Comparison of ENCODE assay signal across 24 cellular contexts in the genomic region with DNA sequence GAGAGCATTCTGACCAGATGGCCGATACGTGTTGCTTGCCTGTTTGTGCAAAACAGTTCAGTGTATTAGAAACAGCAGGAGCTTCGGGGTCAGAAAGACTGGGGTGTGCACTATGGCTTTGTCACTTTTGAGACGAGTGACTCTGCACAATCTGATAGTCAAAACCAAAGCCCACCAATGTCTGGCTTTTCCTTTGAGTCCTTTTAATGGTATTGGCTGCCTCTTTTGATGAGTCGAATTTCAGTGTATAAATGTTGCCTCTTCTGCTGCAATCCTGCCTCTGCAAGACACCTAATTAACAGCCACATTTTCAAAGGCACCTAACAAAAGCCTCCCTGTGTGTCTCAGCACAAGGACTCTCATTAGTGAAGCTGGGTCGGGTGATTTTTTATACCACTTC.
DNase-seq lines count a peak whose midpoint lies in the region; ATAC-seq and TF ChIP-seq lines count a peak whose summit lies in the region.
"Had no signal": no experiment of that assay in that cellular context is flagged by ENCODE, and none has a peak within 500 bp of the region (broad histone marks: within the 10 kb centered on the region; RNA-seq: fewer than 3 reads in every experiment).

No MANE protein-coding gene starts in this region.

- H3K27me3 ChIP-seq in foreskin keratinocyte (no peaks in the 10 kb centered on the region), mesenchymal stem cell (ENCODE audit: control insufficient read depth in 1 of 2, insufficient read depth in 1 of 2, low read length in 2 of 2) (no peaks in the 10 kb centered on the region)
- H3K27me3 ChIP-seq: body of pancreas, SJSA1, tibial artery had no signal

- WGBS in mesenchymal stem cell = 64% methylated on average over 6 of the region's 6 CpGs

- H2AK5ac ChIP-seq in mesenchymal stem cell (ENCODE audit: low read length, severe bottlenecking) = no peak overlapping the region

- peaks cover 35% of the 10 kb centered on the region for H3K9me3 ChIP-seq in mesenchymal stem cell (ENCODE audit: control insufficient read depth, low read length)
- H3K9me3 ChIP-seq: body of pancreas, gastrocnemius medialis, lower lobe of right lung, tibial artery had no signal

- H2BK5ac ChIP-seq in mesenchymal stem cell (ENCODE audit: low read depth, low read length, poor library complexity, severe bottlenecking) = no peak overlapping the region

- H3K79me1 ChIP-seq in mesenchymal stem cell (replicated peaks; ENCODE audit: low read length, poor library complexity, severe bottlenecking) = no peaks in the 10 kb centered on the region

- no peak overlapping the region for H3K18ac ChIP-seq in mesenchymal stem cell (ENCODE audit: low read depth in 1 of 2, low read length in 2 of 2)

- no peak overlapping the region for H4K8ac ChIP-seq in mesenchymal stem cell (ENCODE audit: low read length)

- H3K27ac ChIP-seq in foreskin keratinocyte (no peak overlapping the region), mesenchymal stem cell (ENCODE audit: low read length, poor library complexity, severe bottlenecking) (no peak overlapping the region)
- H3K27ac ChIP-seq: body of pancreas, gastrocnemius medialis, lower lobe of right lung, SJSA1, tibial artery had no signal

- H3K14ac ChIP-seq in mesenchymal stem cell (ENCODE audit: low read length in 2 of 2) = no peak overlapping the region

- no peak overlapping the region for H3K23ac ChIP-seq in mesenchymal stem cell (ENCODE audit: low read length in 2 of 2)

- no peak overlapping the region for H3K4me3 ChIP-seq in mesenchymal stem cell (ENCODE audit: insufficient read depth in 1 of 2, low read depth in 1 of 2, low read length in 2 of 2)
- H3K4me3 ChIP-seq: body of pancreas, gastrocnemius medialis, lower lobe of right lung, SJSA1, tibial artery had no signal

- H2BK15ac ChIP-seq in mesenchymal stem cell (ENCODE audit: low read depth, poor library complexity, severe bottlenecking) = no peak overlapping the region

- H2AFZ ChIP-seq in mesenchymal stem cell (ENCODE audit: low read depth, low read length) = no peak overlapping the region

- DNase-seq in NCI-H1417 (lab: John Stamatoyannopoulos, UW) (peak in 2 of 3 experiments; percentile 77 to 92), NCI-H2196 (lab: John Stamatoyannopoulos, UW; ENCODE audit: unreplicated experiment) (peak; percentile 26), RPMI8226 (peak; percentile 18), superior temporal gyrus (ENCODE audit: extremely low spot score) (peak; percentile 20), DMS 273 treated with DMSO at 0.1 percent for 48 hours (lab: John Stamatoyannopoulos, UW) (no peak), foreskin keratinocyte (no peak), mesenchymal stem cell (no peak)
- DNase-seq: activated CD4-positive, alpha-beta T cell treated with anti-CD3 and anti-CD28 coated beads for 4 hours; activated CD8-positive, alpha-beta T cell treated with anti-CD3 and anti-CD28 coated beads, Interleukin-2, amount 10 ng/mL, durations not matched to agents 7 days and 5 days; activated naive CD4-positive, alpha-beta T cell treated with anti-CD3 and anti-CD28 coated beads, Interleukin-2, amount 10 ng/mL, durations not matched to agents 7 days and 5 days; C1 segment of cervical spinal cord; dermis blood vessel endothelial cell; DND-41; gastrocnemius medialis; lower lobe of right lung; natural killer cell; NCI-H2081 treated with DMSO at 0.1 percent for 48 hours; stimulated activated CD4-positive, alpha-beta T cell treated with anti-CD3 and anti-CD28 coated beads, Interleukin-4, amount 100 ng/mL, for 1 hour; T-helper 9 cell; tibial artery had no signal

- no peak overlapping the region for H3K4me2 ChIP-seq in mesenchymal stem cell (ENCODE audit: low read length, poor library complexity, severe bottlenecking)

- no peak overlapping the region for H2BK120ac ChIP-seq in mesenchymal stem cell (ENCODE audit: low read depth, low read length)

- H4K91ac ChIP-seq in mesenchymal stem cell (ENCODE audit: low read length) = no peak overlapping the region

- no peaks in the 10 kb centered on the region for H3K4me1 ChIP-seq in foreskin keratinocyte
- H3K4me1 ChIP-seq in mesenchymal stem cell (ENCODE audit: control insufficient read depth, insufficient read depth, low read depth, low read length) = no peaks in the 10 kb centered on the region
- H3K4me1 ChIP-seq: body of pancreas, gastrocnemius medialis, lower lobe of right lung, SJSA1, tibial artery had no signal

- no peak overlapping the region for H2BK12ac ChIP-seq in mesenchymal stem cell (ENCODE audit: low read length in 2 of 2)

- TF ChIP-seq CTCF in foreskin keratinocyte (conservative IDR thresholded peaks at IDR 0.05) = no peak

- H3K4ac ChIP-seq in mesenchymal stem cell (ENCODE audit: low read depth in 1 of 2, low read length in 2 of 2) = no peak overlapping the region

- H3K36me3 ChIP-seq in mesenchymal stem cell (ENCODE audit: control insufficient read depth in 1 of 2, insufficient read depth in 2 of 2, low read depth in 1 of 2, low read length in 2 of 2) = no peaks in the 10 kb centered on the region
- H3K36me3 ChIP-seq: gastrocnemius medialis, lower lobe of right lung, SJSA1, tibial artery had no signal

- H3K9ac ChIP-seq in mesenchymal stem cell (ENCODE audit: low read length) = no peak overlapping the region

- no peak for ATAC-seq in foreskin keratinocyte
- ATAC-seq: activated CD8-positive, alpha-beta T cell treated with anti-CD3 and anti-CD28 coated beads, Interleukin-2, amount 10 ng/mL, durations not matched to agents 7 days and 5 days; activated T-helper 17 cell treated with anti-CD3 and anti-CD28 coated beads, Interleukin-2, amount 50 U/mL, for 72 hours; body of pancreas; gastrocnemius medialis; HCT116; natural killer cell had no signal

Comparison
In these comparisons a context has a peak if more than half of its experiments do, and no peak if none do; other contexts are left out.
1. DNase-seq: peak in NCI-H1417 (2 of 3), NCI-H2196 (single experiment), RPMI8226 (single experiment) and superior temporal gyrus (single experiment); none in DMS 273 treated with DMSO at 0.1 percent for 48 hours (single experiment), foreskin keratinocyte (0 of 2) and mesenchymal stem cell (single experiment).